Comparison of ENCODE assay signal across 8 cellular contexts in genomic region chr21:29077651-29078090, GRCh38. TPM values are rescaled to one million over a fixed set of nuclear protein-coding genes. Genes with fewer than 3 reads are reported as not detected.
DNase-seq lines count a peak whose midpoint lies in the region; ATAC-seq, FAIRE-seq and TF ChIP-seq lines count a peak whose summit lies in the region.

No MANE protein-coding gene starts in this region.

- H3K9ac ChIP-seq in duodenal mucosa (ENCODE audit: low read depth in 1 of 2, low read length in 2 of 2), result peak overlapping the region; percentile 65 to 79

- H3K27ac ChIP-seq in left ventricle myocardium inferior (replicated peaks) (peak overlapping the region; percentile 84), duodenal mucosa (ENCODE audit: low read depth, low read length) (peak overlapping the region; percentile 85), psoas muscle (peak overlapping the region; percentile 73)

- no peaks in the 10 kb centered on the region for H3K9me3 ChIP-seq in left ventricle myocardium inferior (replicated peaks)
- no peaks in the 10 kb centered on the region for H3K9me3 ChIP-seq in duodenal mucosa (ENCODE audit: control insufficient read depth in 1 of 2, low read length in 2 of 2)
- H3K9me3 ChIP-seq in psoas muscle, result no peaks in the 10 kb centered on the region

- no peak for DNase-seq in left ventricle myocardium inferior
- DNase-seq in Right ventricle myocardium superior, result no peak
- DNase-seq in RPMI7951 (ENCODE audit: low read depth), result peak; percentile 34
- no peak for DNase-seq in psoas muscle
- DNase-seq in CD1c-positive myeloid dendritic cell (ENCODE audit: extremely low spot score), result no peak
- DNase-seq in frontal cortex (ENCODE audit: low spot score in 2 of 2), result no peak
- DNase-seq in AML-193 (lab: John Stamatoyannopoulos, UW), result no peak

- H3K4me1 ChIP-seq in left ventricle myocardium inferior (peaks cover 39% of the 10 kb centered on the region), duodenal mucosa (ENCODE audit: control insufficient read depth in 1 of 2, insufficient read depth in 2 of 2, low read length in 2 of 2) (peaks cover 6 to 28% of the 10 kb centered on the region in 2 donors), psoas muscle (no peaks in the 10 kb centered on the region)

- H3K27me3 ChIP-seq in left ventricle myocardium inferior (ENCODE audit: low read depth) (no peaks in the 10 kb centered on the region), duodenal mucosa (ENCODE audit: control insufficient read depth in 1 of 2, insufficient read depth in 2 of 2, low read length in 2 of 2) (no peaks in the 10 kb centered on the region), psoas muscle (ENCODE audit: insufficient read depth in 3 of 3, low read length in 2 of 3) (no peaks in the 10 kb centered on the region)

- no peak for TF ChIP-seq CTCF in left ventricle myocardium inferior (IDR thresholded peaks at IDR 0.05; ENCODE audit: borderline replicate concordance)
- no peak for TF ChIP-seq CTCF in psoas muscle (IDR thresholded peaks at IDR 0.05)

- ATAC-seq in Right ventricle myocardium superior (ENCODE audit: poor library complexity), result no peak
- ATAC-seq in psoas muscle, result no peak

- H3K4me3 ChIP-seq in left ventricle myocardium inferior, result peak overlapping the region; percentile 75
- H3K4me3 ChIP-seq in duodenal mucosa (ENCODE audit: low read depth in 1 of 2, low read length in 2 of 2), result peak overlapping the region; percentile 66 to 76
- peak overlapping the region; percentile 66 for H3K4me3 ChIP-seq in psoas muscle

- H3K36me3 ChIP-seq in left ventricle myocardium inferior (no peaks in the 10 kb centered on the region), duodenal mucosa (ENCODE audit: control insufficient read depth in 1 of 2, insufficient read depth in 2 of 2, low read length in 2 of 2) (no peaks in the 10 kb centered on the region), psoas muscle (ENCODE audit: insufficient read depth in 1 of 2, low read depth in 1 of 2) (no peaks in the 10 kb centered on the region)

- intact Hi-C loops in left ventricle myocardium inferior (cut with micrococcal nuclease) (no loop called here), Right ventricle myocardium superior (cut with DNase I) (no loop called here), psoas muscle (cut with DNase I) (no loop called here)

- WGBS in psoas muscle, 3 donors, result 41 to 48% (median 47%) methylated on average over 6 of the region's 6 CpGs

- FAIRE-seq in frontal cortex (lab: Jason Lieb, UNC), result no peak

RNA-seq across cellular contexts. Expression of gene CCT8, which starts 4.2 kb away (rescaled TPM):
- 104 TPM for total RNA-seq in left ventricle myocardium inferior
- 108 TPM for total RNA-seq in Right ventricle myocardium superior
- total RNA-seq in RPMI7951 (2014; rRNA removed; shearing (Covaris generic)), result 265 and 342 TPM in 2 replicates
- total RNA-seq in psoas muscle, result 100 to 1,000 TPM; 128 to 142 (median 138) TPM
- 100 to 1,000 TPM; 124 to 251 (median 157) TPM for polyA plus RNA-seq in psoas muscle
- 262 TPM for total RNA-seq in frontal cortex

RNA-seq across cellular contexts. Expression of gene MAP3K7CL, which starts 52.8 kb away (rescaled TPM):
- total RNA-seq in left ventricle myocardium inferior (2.1 TPM), Right ventricle myocardium superior (1.1 TPM), psoas muscle (100 to 1,000 TPM in 1 of 4 donors, 10 to 100 TPM in 3; 15.3 to 107 (median 23.7) TPM), frontal cortex (1.2 TPM)
- 10.0 and 14.8 TPM in 2 replicates for total RNA-seq in RPMI7951 (2014; rRNA removed; shearing (Covaris generic))
- 10 to 100 TPM in 2 of 3 donors, 1 to 10 TPM in 1; 3.3 to 18.4 (median 12.8) TPM for polyA plus RNA-seq in psoas muscle

RNA-seq across cellular contexts. Expression of gene USP16, which starts 53.2 kb away (rescaled TPM):
- total RNA-seq in left ventricle myocardium inferior (33.7 TPM), Right ventricle myocardium superior (29.1 TPM), psoas muscle (10 to 100 TPM; 26.3 to 39.9 (median 34.4) TPM), frontal cortex (34.6 TPM)
- 42.7 and 61.0 TPM in 2 replicates for total RNA-seq in RPMI7951 (2014; rRNA removed; shearing (Covaris generic))
- polyA plus RNA-seq in psoas muscle, result 10 to 100 TPM; 27.6 to 45.1 (median 42.3) TPM

RNA-seq across cellular contexts. Expression of gene RWDD2B, which starts 58.5 kb away (rescaled TPM):
- total RNA-seq in left ventricle myocardium inferior (14.3 TPM), Right ventricle myocardium superior (13.6 TPM), psoas muscle (10 to 100 TPM; 21.6 to 41.4 (median 27.8) TPM), frontal cortex (7.7 TPM)
- total RNA-seq in RPMI7951 (2014; rRNA removed; shearing (Covaris generic)), result 26.1 and 32.3 TPM in 2 replicates
- 10 to 100 TPM; 28.1 to 51.2 (median 30.5) TPM for polyA plus RNA-seq in psoas muscle
